1 cellular context compared by ENCODE assay signal in genomic region chr19:45927565-45928261, GRCh38.
TF ChIP-seq lines count a peak whose summit lies in the region.

No MANE protein-coding gene starts in this region.

TF ChIP-seq in HepG2, 621 proteins besides CTCF, POLR2A, EP300 and RAD21 (continued from another document and continues in another):
- TF ChIP-seq ATF5 (CRISPR knock-in tag; IDR thresholded peaks at IDR 0.05; ENCODE audit: low read depth), result no peak
- peak; percentile 97 for TF ChIP-seq ZNF143 (CRISPR knock-in tag; IDR thresholded peaks at IDR 0.05)
- TF ChIP-seq ZSCAN21 (CRISPR knock-in tag; IDR thresholded peaks at IDR 0.05; ENCODE audit: borderline replicate concordance), result peak; percentile 75; the same call in 1 of the 2 replicates
- peak; percentile 37; the same call in 1 of the 2 replicates for TF ChIP-seq ZNF331 (CRISPR knock-in tag; IDR thresholded peaks at IDR 0.05)
- no peak for TF ChIP-seq FOXO1 (CRISPR knock-in tag; IDR thresholded peaks at IDR 0.05)
- peak; percentile 63; the same call in 1 of the 2 replicates for TF ChIP-seq DRAP1 (CRISPR knock-in tag; IDR thresholded peaks at IDR 0.05)
- no peak for TF ChIP-seq PCBP2 (optimal IDR thresholded peaks at IDR 0.05; ENCODE audit: low read depth, low read length, poor library complexity, severe bottlenecking)
- TF ChIP-seq NFE2L1 (CRISPR knock-in tag; IDR thresholded peaks at IDR 0.05; ENCODE audit: borderline replicate concordance), result no peak
- TF ChIP-seq RNF2 (conservative IDR thresholded peaks at IDR 0.05; ENCODE audit: low read depth), result no peak; the same call in 1 of the 2 replicates
- no peak for TF ChIP-seq SATB2 (CRISPR knock-in tag; IDR thresholded peaks at IDR 0.05)
- peak; percentile 70; the same call in 1 of the 2 replicates for TF ChIP-seq SIX1 (CRISPR knock-in tag; IDR thresholded peaks at IDR 0.05; ENCODE audit: borderline replicate concordance)
- no peak for TF ChIP-seq PHF20 (CRISPR knock-in tag; IDR thresholded peaks at IDR 0.05)
- peak; percentile 50; the same call in 1 of the 2 replicates for TF ChIP-seq ZFY (CRISPR knock-in tag; IDR thresholded peaks at IDR 0.05)
- TF ChIP-seq HOMEZ (CRISPR knock-in tag; IDR thresholded peaks at IDR 0.05; ENCODE audit: low read depth), result no peak
- TF ChIP-seq SMC3 (IDR thresholded peaks at IDR 0.05; ENCODE audit: low read length), result no peak
- no peak for TF ChIP-seq ZFP37 (CRISPR knock-in tag; IDR thresholded peaks at IDR 0.05; ENCODE audit: borderline replicate concordance)
- peak; percentile 98 for TF ChIP-seq SAP130 (CRISPR knock-in tag; IDR thresholded peaks at IDR 0.05; ENCODE audit: low read depth)
- no peak for TF ChIP-seq RORA (CRISPR knock-in tag; IDR thresholded peaks at IDR 0.05)
- peak; percentile 84 for TF ChIP-seq TFE3 (CRISPR knock-in tag; IDR thresholded peaks at IDR 0.05)
- no peak for TF ChIP-seq SETDB1 (CRISPR knock-in tag; IDR thresholded peaks at IDR 0.05; ENCODE audit: borderline replicate concordance)
- no peak for TF ChIP-seq SAFB2 (CRISPR knock-in tag; IDR thresholded peaks at IDR 0.05; ENCODE audit: borderline replicate concordance, low read depth)
- TF ChIP-seq RNF219 (CRISPR knock-in tag; IDR thresholded peaks at IDR 0.05), result no peak
- no peak for TF ChIP-seq NCOR1 (IDR thresholded peaks at IDR 0.05; ENCODE audit: borderline replicate concordance, low read length)
- no peak for TF ChIP-seq HMG20A (CRISPR knock-in tag; IDR thresholded peaks at IDR 0.05; ENCODE audit: borderline replicate concordance)
- TF ChIP-seq KLF13 (CRISPR knock-in tag; IDR thresholded peaks at IDR 0.05), result no peak
- TF ChIP-seq TFDP1 (CRISPR knock-in tag; IDR thresholded peaks at IDR 0.05; ENCODE audit: borderline replicate concordance), result peak; percentile 100
- no peak for TF ChIP-seq NCOA5 (CRISPR knock-in tag; IDR thresholded peaks at IDR 0.05)
- 0 out of 2 replicates have a peak, but pooled peaks have one; percentile 24 for TF ChIP-seq ZNF335 (CRISPR knock-in tag; IDR thresholded peaks at IDR 0.05)
- TF ChIP-seq STAG1 (CRISPR knock-in tag; IDR thresholded peaks at IDR 0.05), result 0 out of 2 replicates have a peak, but pooled peaks have one; percentile 8
- TF ChIP-seq ZBTB26 (CRISPR knock-in tag; IDR thresholded peaks at IDR 0.05; ENCODE audit: borderline replicate concordance), result no peak; the same call in 1 of the 2 replicates
- TF ChIP-seq ZNF574 (CRISPR knock-in tag; IDR thresholded peaks at IDR 0.05), result peak; percentile 94
- TF ChIP-seq HMGA1 (CRISPR knock-in tag; conservative IDR thresholded peaks at IDR 0.05), result no peak
- peak; percentile 42; the same call in 1 of the 2 replicates for TF ChIP-seq ZNF777 (CRISPR knock-in tag; IDR thresholded peaks at IDR 0.05)
- TF ChIP-seq ZNF660 (CRISPR knock-in tag; IDR thresholded peaks at IDR 0.05; ENCODE audit: borderline replicate concordance, low read depth), result no peak
- no peak for TF ChIP-seq ZNF33A (CRISPR knock-in tag; IDR thresholded peaks at IDR 0.05; ENCODE audit: borderline replicate concordance)
- TF ChIP-seq ZBTB3 (CRISPR knock-in tag; IDR thresholded peaks at IDR 0.05; ENCODE audit: borderline replicate concordance, low read depth), result no peak
- no peak for TF ChIP-seq NFE2 (CRISPR knock-in tag; IDR thresholded peaks at IDR 0.05)
- no peak for TF ChIP-seq ATF4 (CRISPR knock-in tag; IDR thresholded peaks at IDR 0.05)
- no peak for TF ChIP-seq EHMT2 (IDR thresholded peaks at IDR 0.05; ENCODE audit: borderline replicate concordance, low read depth, low read length)
- TF ChIP-seq HBP1 (CRISPR knock-in tag; IDR thresholded peaks at IDR 0.05; ENCODE audit: low read depth), result peak; percentile 71; the same call in 1 of the 2 replicates
- peak; percentile 54; the same call in 1 of the 2 replicates for TF ChIP-seq MIER2 (CRISPR knock-in tag; IDR thresholded peaks at IDR 0.05)
- no peak for TF ChIP-seq BCL3 (CRISPR knock-in tag; IDR thresholded peaks at IDR 0.05)
- TF ChIP-seq XRCC5 (optimal IDR thresholded peaks at IDR 0.05; ENCODE audit: low read length), result peak; percentile 53
- TF ChIP-seq MYC (CRISPR knock-in tag; IDR thresholded peaks at IDR 0.05; ENCODE audit: borderline replicate concordance), result peak; percentile 82; the same call in 1 of the 2 replicates
- no peak for TF ChIP-seq NRL (CRISPR knock-in tag; IDR thresholded peaks at IDR 0.05; ENCODE audit: borderline replicate concordance)
- TF ChIP-seq MBD4 (IDR thresholded peaks at IDR 0.05; ENCODE audit: borderline replicate concordance, low read length), result no peak
- TF ChIP-seq ELF3 (CRISPR knock-in tag; IDR thresholded peaks at IDR 0.05), result peak; percentile 45; the same call in 1 of the 2 replicates
